22 cellular contexts compared by ENCODE assay signal in genomic region chr2:62717503-62718081, GRCh38. TPM values are rescaled to one million over a fixed set of nuclear protein-coding genes. Genes with fewer than 3 reads are reported as not detected.
DNase-seq lines count a peak whose midpoint lies in the region; ATAC-seq, FAIRE-seq and TF ChIP-seq lines count a peak whose summit lies in the region.
"Had no signal": no experiment of that assay in that cellular context is flagged by ENCODE, and none has a peak within 500 bp of the region (broad histone marks: within the 10 kb centered on the region; RNA-seq: fewer than 3 reads in every experiment).

No MANE protein-coding gene starts in this region.

- H3K9me3 ChIP-seq in HepG2 (ENCODE audit: low read length) (0 out of 2 replicates have a peak, but pooled peaks cover 1% of the 10 kb centered on the region), right lobe of liver (no peaks in the 10 kb centered on the region), K562 (replicated peaks; ENCODE audit: control insufficient read depth, insufficient read depth, low read depth, low read length) (no peaks in the 10 kb centered on the region), psoas muscle (no peaks in the 10 kb centered on the region), spleen (peaks cover 0 to 7% (median 2%) of the 10 kb centered on the region in 8 donors)
- H3K9me3 ChIP-seq: A549, Caco-2 had no signal

- ATAC-seq in HepG2 (no peak), right lobe of liver (no peak), K562 (no peak), psoas muscle (peak in 3 of 4 donors; percentile 51 to 87 (median 60))
- ATAC-seq: A549; CD8-positive, alpha-beta T cell had no signal

- H3K4me2 ChIP-seq in HepG2 (ENCODE audit: low read depth, low read length) (peak overlapping the region; percentile 20; the same call in 1 of the 2 replicates), K562 (ENCODE audit: insufficient read depth, low read length) (no peak overlapping the region)
- H3K4me2 ChIP-seq: A549; BLaER1 treated with 17β-estradiol and CSF1 and Interleukin-3, amounts not matched to agents 10 nM and 100 nM had no signal

- H2AFZ ChIP-seq in HepG2 (ENCODE audit: low read length) (no peak overlapping the region), K562 (ENCODE audit: low read depth, low read length) (no peak overlapping the region)

- no peak for TF ChIP-seq POLR2A in HepG2 (IDR thresholded peaks at IDR 0.05; ENCODE audit: insufficient read depth in 1 of 2, low read depth in 2 of 2, low read length in 2 of 2)
- no peak for TF ChIP-seq POLR2A in right lobe of liver (IDR thresholded peaks at IDR 0.05)
- no peak for TF ChIP-seq POLR2A in K562 (conservative IDR thresholded peaks at IDR 0.05)
- no peak for TF ChIP-seq POLR2A in spleen (IDR thresholded peaks at IDR 0.05)

- 97% methylated on average over 4 of the region's 4 CpGs for WGBS in HepG2 (ENCODE audit: low lambda C conversion rate)
- WGBS in right lobe of liver (ENCODE audit: insufficient coverage, low coverage, low lambda C conversion rate, missing lambda C conversion rate): 91% methylated on average over 4 of the region's 4 CpGs
- 98% methylated on average over 4 of the region's 4 CpGs for WGBS in K562 (ENCODE audit: insufficient coverage, low coverage, missing lambda C conversion rate)
- WGBS in psoas muscle, 3 donors: 65 to 74% (median 68%) methylated on average over 4 of the region's 4 CpGs
- 94 to 99% (median 96%) methylated on average over 4 of the region's 4 CpGs for WGBS in spleen, 5 donors

- POLR2A ChIA-PET in HepG2 (lab: Yijun Ruan, JAX) (no interaction called here), K562 (lab: Yijun Ruan, JAX) (no interaction called here)

- DNase-seq in HepG2 (ENCODE audit: low spot score) (no peak), right lobe of liver (no peak), K562 (ENCODE audit: extremely low read depth in 1 of 4, low spot score in 3 of 4) (no peak), psoas muscle (no peak), spleen (no peak), activated gamma-delta T cell (lab: John Stamatoyannopoulos, UW) (no peak)
- DNase-seq in activated naive CD4-positive, alpha-beta T cell (lab: John Stamatoyannopoulos, UW): no peak
- DNase-seq: AML-193; Caco-2; Calu3; CD4-positive, alpha-beta T cell; CD8-positive, alpha-beta T cell; DMS79 treated with DMSO at 0.1 percent for 48 hours; GF-D8 had no signal

- BruUV-seq in HepG2 (replicated peaks; lab: Mats Ljungman, UMichigan) (no TSS peak), K562 (replicated peaks; lab: Mats Ljungman, UMichigan) (no TSS peak)

- no peak overlapping the region for H3K27ac ChIP-seq in HepG2 (ENCODE audit: extremely low read length, insufficient read depth, low read length)
- no peak overlapping the region for H3K27ac ChIP-seq in right lobe of liver
- no peak overlapping the region for H3K27ac ChIP-seq in K562 (ENCODE audit: extremely low read depth, low read depth, low read length)
- H3K27ac ChIP-seq in psoas muscle: no peak overlapping the region
- H3K27ac ChIP-seq in spleen: no peak overlapping the region
- H3K27ac ChIP-seq: 22Rv1; A549; BLaER1 treated with 17β-estradiol and CSF1 and Interleukin-3, amounts not matched to agents 10 nM and 100 nM; C4-2B had no signal

- peaks cover 81% of the 10 kb centered on the region for H4K20me1 ChIP-seq in HepG2 (ENCODE audit: insufficient read depth, low read length)
- no peaks in the 10 kb centered on the region for H4K20me1 ChIP-seq in K562 (replicated peaks; ENCODE audit: control insufficient read depth, insufficient read depth, low read length)
- H4K20me1 ChIP-seq: BLaER1 treated with 17β-estradiol and CSF1 and Interleukin-3, amounts not matched to agents 10 nM and 100 nM had no signal

- no peak for TF ChIP-seq RAD21 in HepG2 (CRISPR knock-in tag; IDR thresholded peaks at IDR 0.05)
- no peak for TF ChIP-seq RAD21 in K562 (CRISPR knock-in tag; conservative IDR thresholded peaks at IDR 0.05 in 1 of 2, IDR thresholded peaks at IDR 0.05 in 1 of 2)

- H3K4me3 ChIP-seq in HepG2 (replicated peaks in 1 of 3; ENCODE audit: insufficient read depth in 1 of 3, low read depth in 2 of 3, low read length in 3 of 3) (no peak overlapping the region), right lobe of liver (no peak overlapping the region), K562 (no peak overlapping the region), psoas muscle (no peak overlapping the region), spleen (no peak overlapping the region)
- H3K4me3 ChIP-seq: A549; BLaER1 treated with 17β-estradiol and CSF1 and Interleukin-3, amounts not matched to agents 10 nM and 100 nM had no signal

- no peaks in the 10 kb centered on the region for H3K9me1 ChIP-seq in K562 (ENCODE audit: control insufficient read depth, insufficient read depth, low read length)

- CTCF ChIA-PET in HepG2 (lab: Yijun Ruan, JAX; ENCODE audit: low intra/inter-chr PET ratio, low total read pairs) (no interaction called here), K562 (lab: Yijun Ruan, JAX; ENCODE audit: low intra/inter-chr PET ratio) (no interaction called here)

- no peak overlapping the region for H3K9ac ChIP-seq in HepG2 (ENCODE audit: insufficient read depth, low read depth, low read length)
- no peak overlapping the region for H3K9ac ChIP-seq in K562 (ENCODE audit: insufficient read depth in 1 of 2, low read depth in 2 of 2, low read length in 2 of 2)
- H3K9ac ChIP-seq: BLaER1 treated with 17β-estradiol and CSF1 and Interleukin-3, amounts not matched to agents 10 nM and 100 nM had no signal

- TF ChIP-seq CTCF in HepG2 (CRISPR knock-in tag; IDR thresholded peaks at IDR 0.05) (no peak), right lobe of liver (IDR thresholded peaks at IDR 0.05) (no peak), K562 (IDR thresholded peaks at IDR 0.05 in 2 of 3, conservative IDR thresholded peaks at IDR 0.05 in 1 of 3; ENCODE audit: insufficient read depth in 2 of 3, low read depth in 1 of 3, low read length in 3 of 3) (no peak), psoas muscle (IDR thresholded peaks at IDR 0.05) (no peak), spleen (IDR thresholded peaks at IDR 0.05 in 8 of 11, conservative IDR thresholded peaks at IDR 0.05 in 3 of 11) (no peak)

- in situ Hi-C loops in HepG2 (cut with HindIII; ENCODE audit: extremely low pct_ligation_motif_present, low pct_unique_long_range_greater_than_20kb): no loop called here
- in situ Hi-C loops in K562 (cut with MboI): no loop called here

- TF ChIP-seq EP300 in HepG2 (IDR thresholded peaks at IDR 0.05; ENCODE audit: low read depth in 2 of 2, low read length in 2 of 2): no peak
- no peak for TF ChIP-seq EP300 in HepG2 (CRISPR knock-in tag; IDR thresholded peaks at IDR 0.05; ENCODE audit: borderline replicate concordance)
- no peak for TF ChIP-seq EP300 in K562 (IDR thresholded peaks at IDR 0.05; ENCODE audit: low read length)

- H3K79me2 ChIP-seq in HepG2 (ENCODE audit: insufficient read depth, low read length): peaks cover 100% of the 10 kb centered on the region
- H3K79me2 ChIP-seq in K562 (ENCODE audit: control insufficient read depth, insufficient read depth, low read length): peaks cover 31% of the 10 kb centered on the region

- H3K4me1 ChIP-seq in HepG2 (ENCODE audit: insufficient read depth, low read length) (peaks cover 87% of the 10 kb centered on the region), right lobe of liver (peaks cover 0 to 15% (median 0%) of the 10 kb centered on the region in 4 donors), K562 (replicated peaks in 1 of 2; ENCODE audit: control insufficient read depth in 2 of 2, insufficient read depth in 2 of 2, low read length in 2 of 2) (no peaks in the 10 kb centered on the region), psoas muscle (peaks cover 14% of the 10 kb centered on the region), spleen (peaks cover 0 to 2% (median 0%) of the 10 kb centered on the region in 6 donors)
- H3K4me1 ChIP-seq: BLaER1 treated with 17β-estradiol and CSF1 and Interleukin-3, amounts not matched to agents 10 nM and 100 nM had no signal

- FAIRE-seq in HepG2 (lab: Jason Lieb, UNC) (no peak), K562 (lab: Jason Lieb, UNC) (no peak)
- FAIRE-seq: D721Med, G401.6, GM12892, GM18507 had no signal

- H3K27me3 ChIP-seq in HepG2 (ENCODE audit: control insufficient read depth in 1 of 2, insufficient read depth in 2 of 2, low read length in 2 of 2) (no peaks in the 10 kb centered on the region), right lobe of liver (no peaks in the 10 kb centered on the region), K562 (ENCODE audit: control insufficient read depth in 2 of 2, insufficient read depth in 2 of 2, low read length in 2 of 2) (no peaks in the 10 kb centered on the region), psoas muscle (ENCODE audit: insufficient read depth in 3 of 3, low read length in 2 of 3) (no peaks in the 10 kb centered on the region), spleen (replicated peaks in 1 of 7) (no peaks in the 10 kb centered on the region)
- H3K27me3 ChIP-seq: BLaER1 treated with 17β-estradiol and CSF1 and Interleukin-3, amounts not matched to agents 10 nM and 100 nM had no signal

- intact Hi-C loops in HepG2 (cut with micrococcal nuclease; ENCODE audit: unreplicated experiment) (no loop called here), right lobe of liver (cut with DNase I) (no loop called here), K562 (cut with micrococcal nuclease) (no loop called here), psoas muscle (cut with DNase I) (no loop called here), spleen (cut with DNase I; ENCODE audit: low total_unique reads) (no loop called here)

- peaks cover 12 to 55% of the 10 kb centered on the region in 2 experiments for H3K36me3 ChIP-seq in HepG2 (replicated peaks in 1 of 2; ENCODE audit: control insufficient read depth in 1 of 2, insufficient read depth in 2 of 2, low read length in 2 of 2)
- H3K36me3 ChIP-seq in right lobe of liver: peaks cover 0 to 7% (median 0%) of the 10 kb centered on the region in 4 donors
- H3K36me3 ChIP-seq in K562 (ENCODE audit: control insufficient read depth, insufficient read depth, low read length): 0 out of 3 replicates have a peak, but pooled peaks cover under 1% of the 10 kb centered on the region
- H3K36me3 ChIP-seq in psoas muscle (ENCODE audit: insufficient read depth in 1 of 2, low read depth in 1 of 2): no peaks in the 10 kb centered on the region
- peaks cover 0 to 24% (median 0%) of the 10 kb centered on the region in 6 donors for H3K36me3 ChIP-seq in spleen

RNA-seq across cellular contexts. Expression of gene EHBP1, which starts 12.1 kb away (rescaled TPM):
- total RNA-seq in HepG2 (2016; rRNA removed; fragmentation: Illumina TruSeq; extraction: Trizol): 93.5 and 122 TPM in 2 replicates
- total RNA-seq in HepG2 (2016; cell fraction: cytosol; rRNA removed; fragmentation: Illumina TruSeq; extraction: Trizol; ENCODE audit: low read depth): 97.2 and 110 TPM in 2 replicates
- 95.7 and 116 TPM in 2 replicates for total RNA-seq in HepG2 (2016; cell fraction: insoluble cytoplasmic fraction; rRNA removed; fragmentation: Illumina TruSeq; extraction: Trizol)
- 85.7 and 89.7 TPM in 2 replicates for total RNA-seq in HepG2 (2016; cell fraction: membrane; rRNA removed; fragmentation: Illumina TruSeq; extraction: Trizol)
- 203 and 204 TPM in 2 replicates for total RNA-seq in HepG2 (2016; cell fraction: nucleus; rRNA removed; fragmentation: Illumina TruSeq; extraction: Trizol)
- 133 and 146 TPM in 2 replicates for polyA plus RNA-seq in HepG2 (2011; rRNA removed)
- polyA plus RNA-seq in HepG2 (2011; cell fraction: cytosol; rRNA removed): 63.6 and 104 TPM in 2 replicates
- polyA plus RNA-seq in HepG2 (2011; cell fraction: nucleus; rRNA removed): 143 and 176 TPM in 2 replicates
- polyA plus RNA-seq in HepG2 (2012): 168 and 275 TPM in 2 replicates
- 15.0 and 16.3 TPM in 2 replicates for polyA plus RNA-seq in HepG2 (2016; cell fraction: cytosol; fragmentation: Illumina TruSeq; extraction: Trizol; ENCODE audit: low read depth)
- 115 and 119 TPM in 2 replicates for polyA plus RNA-seq in HepG2 (2016; cell fraction: insoluble cytoplasmic fraction; fragmentation: Illumina TruSeq; extraction: Trizol; ENCODE audit: low read depth)
- polyA plus RNA-seq in HepG2 (2016; cell fraction: membrane; fragmentation: Illumina TruSeq; extraction: Trizol; ENCODE audit: low read depth): 32.6 and 37.1 TPM in 2 replicates
- polyA plus RNA-seq in HepG2 (2016; cell fraction: nucleus; fragmentation: Illumina TruSeq; extraction: Trizol; ENCODE audit: insufficient read depth, low read depth): 123 and 129 TPM in 2 replicates
- polyA minus RNA-seq in HepG2 (2011; rRNA and poly(A)+ RNA removed; ENCODE audit: low replicate concordance): 26.4 and 224 TPM in 2 replicates
- 152 and 197 TPM in 2 replicates for polyA minus RNA-seq in HepG2 (2011; cell fraction: cytosol; rRNA and poly(A)+ RNA removed)
- 1,403 and 1,733 TPM in 2 replicates for polyA minus RNA-seq in HepG2 (2011; cell fraction: nucleus; rRNA and poly(A)+ RNA removed)
- total RNA-seq in right lobe of liver: 10 to 100 TPM; 40.4 to 66.6 (median 46.3) TPM
- total RNA-seq in K562 (2011; cell fraction: chromatin; rRNA removed; ENCODE audit: low replicate concordance): 56.2 and 142 TPM in 2 replicates
- 22.2 and 34.2 TPM in 2 replicates for total RNA-seq in K562 (2011; cell fraction: nucleolus; rRNA removed)
- 48.4 and 56.4 TPM in 2 replicates for total RNA-seq in K562 (2011; cell fraction: nucleoplasm; rRNA removed)
- total RNA-seq in K562 (2014; rRNA removed): 18.0 and 19.3 TPM in 2 replicates
- 26.4 and 29.4 TPM in 2 replicates for total RNA-seq in K562 (2014; rRNA removed; fragmentation: Illumina TruSeq; extraction: Trizol)
- 18.8 and 23.3 TPM in 2 replicates for total RNA-seq in K562 (2015; rRNA removed; fragmentation: Illumina TruSeq; extraction: Trizol)
- total RNA-seq in K562 (2021): 23.5 and 25.7 TPM in 2 replicates
- 17.1 and 19.2 TPM in 2 replicates for polyA plus RNA-seq in K562 (2011; rRNA removed)
- 3.4 and 7.1 TPM in 2 replicates for polyA plus RNA-seq in K562 (2011; cell fraction: cytosol; rRNA removed)
- 20.8 and 21.1 TPM in 2 replicates for polyA plus RNA-seq in K562 (2011; cell fraction: nucleus; rRNA removed)
- polyA plus RNA-seq in K562 (2012): 18.0 and 20.8 TPM in 2 replicates
- polyA plus RNA-seq in K562 (2014; fragmentation: Illumina TruSeq; extraction: Trizol): 22.0 and 26.6 TPM in 2 replicates
- polyA plus RNA-seq in K562 (2014; fragmentation: Nextera tagmentation; extraction: Ambion mirVana): 1 to 10 TPM; 8.9 to 9.6 TPM
- 18.4 and 18.5 TPM in 2 replicates for polyA plus RNA-seq in K562 (2014; rRNA removed)
- 66.7 and 79.8 TPM in 2 replicates for polyA minus RNA-seq in K562 (2011; rRNA and poly(A)+ RNA removed)
- polyA minus RNA-seq in K562 (2011; cell fraction: cytosol; rRNA and poly(A)+ RNA removed): 13.6 and 15.0 TPM in 2 replicates
- polyA minus RNA-seq in K562 (2011; cell fraction: nucleus; rRNA and poly(A)+ RNA removed): 41.3 and 76.3 TPM in 2 replicates
- total RNA-seq in psoas muscle: 10 to 100 TPM; 14.3 to 20.2 (median 16.9) TPM
- polyA plus RNA-seq in psoas muscle: 10 to 100 TPM in 1 of 3 donors, 1 to 10 TPM in 2; 3.9 to 10.1 (median 5.2) TPM
- total RNA-seq in spleen: 10 to 100 TPM; 23.6 to 44.2 (median 34.2) TPM
- polyA plus RNA-seq in spleen: 1 to 10 TPM; 5.0 to 8.3 (median 5.3) TPM

Comparison
In these comparisons a context has a peak if more than half of its experiments do, and no peak if none do; other contexts are left out.
1. ATAC-seq: peak in psoas muscle (3 of 4); none in HepG2 (single experiment), right lobe of liver (0 of 4) and K562 (single experiment).